8 cellular contexts compared by ENCODE assay signal in the genomic region with DNA sequence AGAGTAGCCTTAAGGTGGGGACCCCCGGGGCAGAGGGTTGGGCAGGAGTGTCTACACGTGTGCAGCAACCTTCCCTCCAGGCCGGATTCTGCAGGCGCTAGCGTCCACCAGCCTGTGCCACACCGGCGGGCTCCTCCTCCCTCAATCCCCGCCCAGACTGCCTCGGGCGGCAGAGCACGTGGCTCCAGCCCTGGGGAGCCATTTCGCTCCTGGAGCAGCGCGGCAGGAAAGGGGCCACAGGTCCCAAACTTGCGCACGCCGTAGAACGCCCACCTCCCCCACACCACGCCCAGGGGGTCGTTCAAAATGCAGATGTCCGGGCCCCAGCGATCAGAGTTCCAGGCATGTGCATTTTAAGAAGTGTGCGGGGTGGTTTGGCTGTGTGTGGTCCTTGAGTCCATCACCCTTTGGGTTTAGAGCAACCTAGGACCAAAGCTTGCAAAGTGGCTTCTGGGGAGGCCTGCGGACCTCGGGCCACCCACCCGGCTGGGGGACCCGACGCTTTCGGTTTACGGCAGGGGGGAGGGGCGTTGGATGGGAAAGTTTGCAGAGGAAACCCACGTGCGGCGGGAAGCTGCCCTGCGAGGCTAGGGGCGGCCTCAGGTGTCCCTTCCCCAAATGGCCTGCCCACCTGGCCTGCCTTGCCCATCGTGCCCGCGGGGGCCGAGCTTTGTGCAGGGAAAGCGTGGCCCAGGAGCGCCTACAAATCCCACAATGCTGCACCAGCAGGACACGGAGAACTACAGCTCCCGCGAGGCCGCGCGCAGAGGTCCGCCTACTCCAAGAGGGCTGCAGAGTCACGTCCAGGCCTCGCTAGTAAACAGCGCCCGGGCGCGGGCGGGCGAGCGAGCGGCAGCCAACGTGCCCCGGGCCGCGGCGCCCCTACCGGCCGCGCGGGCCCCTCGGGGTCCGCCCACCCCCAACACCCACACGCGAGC. TPM values are rescaled to one million over a fixed set of nuclear protein-coding genes. Genes with fewer than 3 reads are reported as not detected.
A peak's percentile ranks its signal among the peaks of the same experiment; 100 is the strongest.
DNase-seq lines count a peak whose midpoint lies in the region; ATAC-seq and TF ChIP-seq lines count a peak whose summit lies in the region.

No MANE protein-coding gene starts in this region.

- H2AK5ac ChIP-seq in trophoblast cell (ENCODE audit: low read length), result peak overlapping the region; percentile 89

- no peaks in the 10 kb centered on the region for H3K36me3 ChIP-seq in cardiac muscle cell
- H3K36me3 ChIP-seq in trophoblast cell (ENCODE audit: control insufficient read depth in 1 of 2, insufficient read depth in 2 of 2, low read length in 2 of 2), result no peaks in the 10 kb centered on the region
- no peaks in the 10 kb centered on the region for H3K36me3 ChIP-seq in tibial nerve

- H4K8ac ChIP-seq in trophoblast cell (ENCODE audit: low read depth, low read length), result peak overlapping the region; percentile 97

- no peaks in the 10 kb centered on the region for H3K27me3 ChIP-seq in cardiac muscle cell
- no peaks in the 10 kb centered on the region for H3K27me3 ChIP-seq in trophoblast cell (ENCODE audit: insufficient read depth, low read length)
- H3K27me3 ChIP-seq in tibial nerve, result no peaks in the 10 kb centered on the region

- peaks cover 12% of the 10 kb centered on the region for H3K79me1 ChIP-seq in trophoblast cell (ENCODE audit: low read length)

- no CpG with 5 or more reads among the region's 72 CpGs for WGBS in trophoblast cell (ENCODE audit: extremely low coverage, insufficient coverage, insufficient read length)
- 0% methylated on average over 1 to 37 of the region's 72 CpGs for WGBS in tibial nerve, 2 donors

- peaks cover 11% of the 10 kb centered on the region for H3K4me1 Mint-ChIP-seq in activated naive CD8-positive, alpha-beta T cell treated with anti-CD3 and anti-CD28 coated beads, Interleukin-2, amount 10 ng/mL, durations not matched to agents 7 days and 5 days

- peak overlapping the region; percentile 93 for H3K4me3 ChIP-seq in cardiac muscle cell
- H3K4me3 ChIP-seq in trophoblast cell (ENCODE audit: low read depth, low read length), result peak overlapping the region; percentile 86
- peak overlapping the region; percentile 71 to 99 (median 94) for H3K4me3 ChIP-seq in tibial nerve

- H2BK120ac ChIP-seq in trophoblast cell (ENCODE audit: insufficient read depth, low read length, poor library complexity), result peak overlapping the region; percentile 93

- peak overlapping the region; percentile 94 for H3K4ac ChIP-seq in trophoblast cell (ENCODE audit: low read depth, low read length)

- H4K12ac ChIP-seq in trophoblast cell (ENCODE audit: low read depth, low read length), result peak overlapping the region; percentile 91

- H4K91ac ChIP-seq in trophoblast cell (ENCODE audit: low read depth, low read length), result peak overlapping the region; percentile 99

- peaks cover 6% of the 10 kb centered on the region for H3K4me1 ChIP-seq in cardiac muscle cell (ENCODE audit: low read depth)
- H3K4me1 ChIP-seq in trophoblast cell (ENCODE audit: control insufficient read depth in 1 of 2, insufficient read depth in 2 of 2, low read length in 2 of 2), result peaks cover 3 to 9% of the 10 kb centered on the region in 2 experiments
- H3K4me1 ChIP-seq in tibial nerve, result peaks cover 0 to 28% (median 7%) of the 10 kb centered on the region in 4 donors

- peak overlapping the region; percentile 93 for H2BK5ac ChIP-seq in trophoblast cell (ENCODE audit: low read depth, low read length, poor library complexity)

- peak overlapping the region; percentile 73 for H3K9ac ChIP-seq in trophoblast cell (ENCODE audit: low read length)

- peak overlapping the region; percentile 96 for H3K14ac ChIP-seq in trophoblast cell (ENCODE audit: low read length)

- H3K18ac ChIP-seq in trophoblast cell (ENCODE audit: low read length), result peak overlapping the region; percentile 99

- peaks cover 17% of the 10 kb centered on the region for H3K79me2 ChIP-seq in trophoblast cell (ENCODE audit: control insufficient read depth, insufficient read depth, low read length, poor library complexity)

- peaks cover 3% of the 10 kb centered on the region for H3K36me3 Mint-ChIP-seq in activated naive CD8-positive, alpha-beta T cell treated with anti-CD3 and anti-CD28 coated beads, Interleukin-2, amount 10 ng/mL, durations not matched to agents 7 days and 5 days

- TF ChIP-seq POLR2A in tibial nerve (IDR thresholded peaks at IDR 0.05), result peak; percentile 68 to 77

- peak in 1 of 2 donors; percentile 80 for TF ChIP-seq EP300 in tibial nerve (IDR thresholded peaks at IDR 0.05)

- no peak for TF ChIP-seq CTCF in cardiac muscle cell (IDR thresholded peaks at IDR 0.05; ENCODE audit: low read depth, low read length)
- TF ChIP-seq CTCF in tibial nerve (IDR thresholded peaks at IDR 0.05), result peak in 4 of 5 experiments; percentile 10 to 35 (median 22)

- peak; percentile 63 for ATAC-seq in HG02571 (IDR thresholded peaks at IDR 0.05; ENCODE audit: unreplicated experiment)
- peak; percentile 79 for ATAC-seq in activated naive CD8-positive, alpha-beta T cell treated with anti-CD3 and anti-CD28 coated beads, Interleukin-2, amount 10 ng/mL, durations not matched to agents 7 days and 5 days (ENCODE audit: low read depth)

- peak overlapping the region; percentile 87 for H3K27ac Mint-ChIP-seq in activated naive CD8-positive, alpha-beta T cell treated with anti-CD3 and anti-CD28 coated beads, Interleukin-2, amount 10 ng/mL, durations not matched to agents 7 days and 5 days

- no peaks in the 10 kb centered on the region for H3K27me3 Mint-ChIP-seq in activated naive CD8-positive, alpha-beta T cell treated with anti-CD3 and anti-CD28 coated beads, Interleukin-2, amount 10 ng/mL, durations not matched to agents 7 days and 5 days

- H3K4me3 Mint-ChIP-seq in activated naive CD8-positive, alpha-beta T cell treated with anti-CD3 and anti-CD28 coated beads, Interleukin-2, amount 10 ng/mL, durations not matched to agents 7 days and 5 days, result peak overlapping the region; percentile 84

- H2AFZ ChIP-seq in trophoblast cell (ENCODE audit: insufficient read depth, low read length, poor library complexity), result peak overlapping the region; percentile 77

- peak overlapping the region; percentile 85 for H3K27ac ChIP-seq in cardiac muscle cell
- H3K27ac ChIP-seq in trophoblast cell (ENCODE audit: low read depth, low read length), result peak overlapping the region; percentile 74
- H3K27ac ChIP-seq in tibial nerve, result peak overlapping the region; percentile 60 to 95 (median 90)

- no peak overlapping the region for H3K23ac ChIP-seq in trophoblast cell (ENCODE audit: low read length)

- peak; percentile 92 for DNase-seq in GM03348 (ENCODE audit: low spot score)
- DNase-seq in NCI-H1092 (lab: John Stamatoyannopoulos, UW), result peak; percentile 91
- DNase-seq in SKM-1 treated with dmso at 0.1 percent for 144 hours (lab: John Stamatoyannopoulos, UW; ENCODE audit: unreplicated experiment), result peak; percentile 91
- peak; percentile 89 for DNase-seq in activated naive CD8-positive, alpha-beta T cell treated with anti-CD3 and anti-CD28 coated beads, Interleukin-2, amount 10 ng/mL, durations not matched to agents 7 days and 5 days
- DNase-seq in cardiac muscle cell (ENCODE audit: low read depth in 1 of 2, low spot score in 1 of 2), result peak; percentile 93 to 94
- DNase-seq in trophoblast cell, result peak; percentile 91 to 93
- peak; percentile 82 to 85 for DNase-seq in tibial nerve (ENCODE audit: low spot score in 2 of 2)

- POLR2A ChIA-PET in activated naive CD8-positive, alpha-beta T cell treated with anti-CD3 and anti-CD28 coated beads, Interleukin-2, amount 10 ng/mL, durations not matched to agents 7 days and 5 days (lab: Charles Lee), result interaction anchor here (0.8 to 3.7 kb wide), 14 partner anchors 8 to 688 kb away, joined by 3 to 36 read pairs (median 4); a partner anchor contains a TSS

- peak overlapping the region; percentile 21 for H2BK12ac ChIP-seq in trophoblast cell (ENCODE audit: low read length)

- H3K9me3 ChIP-seq in cardiac muscle cell (ENCODE audit: low read depth) (no peaks in the 10 kb centered on the region), trophoblast cell (ENCODE audit: insufficient read depth, low read depth, low read length) (no peaks in the 10 kb centered on the region), tibial nerve (no peaks in the 10 kb centered on the region)

- peak overlapping the region; percentile 94 for H3K4me2 ChIP-seq in trophoblast cell (ENCODE audit: low read length)

- H3K9me3 Mint-ChIP-seq in activated naive CD8-positive, alpha-beta T cell treated with anti-CD3 and anti-CD28 coated beads, Interleukin-2, amount 10 ng/mL, durations not matched to agents 7 days and 5 days, result no peaks in the 10 kb centered on the region

RNA-seq across cellular contexts. Expression of a gene that starts 1.4 kb away (rescaled TPM):
- 10 to 100 TPM; 20.6 to 23.2 TPM for total RNA-seq in activated naive CD8-positive, alpha-beta T cell treated with anti-CD3 and anti-CD28 coated beads, Interleukin-2, amount 10 ng/mL, durations not matched to agents 7 days and 5 days
- total RNA-seq in cardiac muscle cell (11.7 and 20.5 TPM in 2 replicates), tibial nerve (10 to 100 TPM in 2 of 4 donors, 1 to 10 TPM in 2; 6.9 to 16.8 (median 11.7) TPM)
- 3.4 and 6.7 TPM in 2 replicates for polyA plus RNA-seq in cardiac muscle cell
- polyA plus RNA-seq in trophoblast cell (2013), result 4.5 and 4.6 TPM in 2 replicates

RNA-seq across cellular contexts. Expression of a gene that starts 29.6 kb away (rescaled TPM):
- not detected for total RNA-seq in activated naive CD8-positive, alpha-beta T cell treated with anti-CD3 and anti-CD28 coated beads, Interleukin-2, amount 10 ng/mL, durations not matched to agents 7 days and 5 days
- total RNA-seq in cardiac muscle cell, result 46.1 and 51.1 TPM in 2 replicates
- 45.9 and 56.4 TPM in 2 replicates for polyA plus RNA-seq in cardiac muscle cell
- polyA plus RNA-seq in trophoblast cell (2013), result not detected in 2 replicates
- total RNA-seq in tibial nerve, result 1 to 10 TPM in 3 of 4 donors, under 1 TPM in 1; 0.84 to 3.6 (median 1.5) TPM

RNA-seq across cellular contexts. Expression of a gene that starts 44.4 kb away (rescaled TPM):
- total RNA-seq in activated naive CD8-positive, alpha-beta T cell treated with anti-CD3 and anti-CD28 coated beads, Interleukin-2, amount 10 ng/mL, durations not matched to agents 7 days and 5 days, result under 1 TPM; 0.14 TPM
- total RNA-seq in cardiac muscle cell (10.4 and 14.5 TPM in 2 replicates), tibial nerve (10 to 100 TPM in 3 of 4 donors, 1 to 10 TPM in 1; 9.0 to 11.1 (median 10.8) TPM)
- polyA plus RNA-seq in cardiac muscle cell, result 10.3 and 15.4 TPM in 2 replicates
- 22.5 and 23.2 TPM in 2 replicates for polyA plus RNA-seq in trophoblast cell (2013)

Comparison
In these comparisons a context has a peak if more than half of its experiments do, and no peak if none do; other contexts are left out.
1. Peak in every context shown above with its lines: DNase-seq, ATAC-seq, H3K4me3 ChIP-seq and H3K27ac ChIP-seq.
2. RNA of a gene that starts 29.6 kb away (total RNA-seq): 46.1 to 51.1 TPM in cardiac muscle cell; 0.84 to 3.6 TPM in tibial nerve and not detected in activated naive CD8-positive, alpha-beta T cell treated with anti-CD3 and anti-CD28 coated beads, Interleukin-2, amount 10 ng/mL, durations not matched to agents 7 days and 5 days; every median in the first group is over 10 times any median in the second.